In genomic region chr10:112716924-112717348, GRCh38 we compare ENCODE assay signal across 1 cellular context.
TF ChIP-seq lines count a peak whose summit lies in the region.

No MANE protein-coding gene starts in this region.

TF ChIP-seq in HepG2, 621 proteins besides CTCF, POLR2A, EP300 and RAD21 (continued from another document and continues in another):
- peak; percentile 61; the same call in 1 of the 2 replicates for TF ChIP-seq ARID2 (CRISPR knock-in tag; IDR thresholded peaks at IDR 0.05; ENCODE audit: borderline replicate concordance)
- TF ChIP-seq ZNF333 (CRISPR knock-in tag; IDR thresholded peaks at IDR 0.05; ENCODE audit: borderline replicate concordance), result no peak
- no peak for TF ChIP-seq NPAS2 (CRISPR knock-in tag; IDR thresholded peaks at IDR 0.05; ENCODE audit: borderline replicate concordance)
- TF ChIP-seq IRF2 (CRISPR knock-in tag; IDR thresholded peaks at IDR 0.05), result peak; percentile 84
- TF ChIP-seq TMF1 (CRISPR knock-in tag; IDR thresholded peaks at IDR 0.05; ENCODE audit: low read depth), result no peak
- TF ChIP-seq SRY (CRISPR knock-in tag; IDR thresholded peaks at IDR 0.05), result no peak
- TF ChIP-seq KAT7 (CRISPR knock-in tag; IDR thresholded peaks at IDR 0.05; ENCODE audit: borderline replicate concordance), result no peak
- no peak for TF ChIP-seq SRSF9 (IDR thresholded peaks at IDR 0.05; ENCODE audit: borderline replicate concordance, insufficient read depth, low read depth, low read length, poor library complexity, severe bottlenecking)
- TF ChIP-seq RCOR2 (CRISPR knock-in tag; IDR thresholded peaks at IDR 0.05), result peak; percentile 91
- TF ChIP-seq ZBTB2 (CRISPR knock-in tag; IDR thresholded peaks at IDR 0.05; ENCODE audit: low read depth), result no peak; the same call in 1 of the 2 replicates
- TF ChIP-seq SNAPC5 (CRISPR knock-in tag; IDR thresholded peaks at IDR 0.05; ENCODE audit: borderline replicate concordance), result no peak
- TF ChIP-seq ATF5 (CRISPR knock-in tag; IDR thresholded peaks at IDR 0.05; ENCODE audit: low read depth), result no peak
- TF ChIP-seq RFX3 (CRISPR knock-in tag; IDR thresholded peaks at IDR 0.05), result no peak
- no peak for TF ChIP-seq ZSCAN12 (CRISPR knock-in tag; IDR thresholded peaks at IDR 0.05)
- TF ChIP-seq ZNF329 (CRISPR knock-in tag; IDR thresholded peaks at IDR 0.05; ENCODE audit: low read depth), result no peak
- TF ChIP-seq FIP1L1 (IDR thresholded peaks at IDR 0.05; ENCODE audit: borderline replicate concordance, insufficient read depth, low read depth, low read length), result no peak
- TF ChIP-seq ZEB1 (IDR thresholded peaks at IDR 0.05; ENCODE audit: insufficient replicate concordance, low read depth), result no peak
- TF ChIP-seq ZNF350 (CRISPR knock-in tag; IDR thresholded peaks at IDR 0.05; ENCODE audit: borderline replicate concordance, low read depth), result 0 out of 2 replicates have a peak, but pooled peaks have one; percentile 47
- TF ChIP-seq ZNF260 (CRISPR knock-in tag; IDR thresholded peaks at IDR 0.05; ENCODE audit: borderline replicate concordance, low read depth), result no peak
- TF ChIP-seq RFX5 (IDR thresholded peaks at IDR 0.05; ENCODE audit: low read depth, low read length), result peak; percentile 48; the same call in 1 of the 2 replicates
- peak; percentile 76; the same call in 1 of the 2 replicates for TF ChIP-seq HIC2 (CRISPR knock-in tag; IDR thresholded peaks at IDR 0.05; ENCODE audit: low read depth)
- TF ChIP-seq FOXK1 (CRISPR knock-in tag; IDR thresholded peaks at IDR 0.05; ENCODE audit: borderline replicate concordance, low read depth), result peak; percentile 81; the same call in 1 of the 2 replicates
- TF ChIP-seq KMT2B (CRISPR knock-in tag; IDR thresholded peaks at IDR 0.05), result no peak
- no peak for TF ChIP-seq KAT2B (IDR thresholded peaks at IDR 0.05; ENCODE audit: borderline replicate concordance, low read depth, low read length)
- TF ChIP-seq GABPB1 (CRISPR knock-in tag; IDR thresholded peaks at IDR 0.05), result no peak
- 0 out of 2 replicates have a peak, but pooled peaks have one; percentile 46 for TF ChIP-seq MIER2 (CRISPR knock-in tag; IDR thresholded peaks at IDR 0.05)
- no peak for TF ChIP-seq NFYC (CRISPR knock-in tag; IDR thresholded peaks at IDR 0.05)
- TF ChIP-seq ZNF761 (CRISPR knock-in tag; conservative IDR thresholded peaks at IDR 0.05), result no peak
- TF ChIP-seq NRL (CRISPR knock-in tag; IDR thresholded peaks at IDR 0.05; ENCODE audit: borderline replicate concordance), result no peak
- peak; percentile 95 for TF ChIP-seq GATAD2A (CRISPR knock-in tag; IDR thresholded peaks at IDR 0.05)
- no peak for TF ChIP-seq RAD51 (IDR thresholded peaks at IDR 0.05; ENCODE audit: borderline replicate concordance)
- no peak for TF ChIP-seq HES4 (CRISPR knock-in tag; IDR thresholded peaks at IDR 0.05; ENCODE audit: borderline replicate concordance)
- no peak for TF ChIP-seq PRDM10 (CRISPR knock-in tag; IDR thresholded peaks at IDR 0.05; ENCODE audit: low read depth)
- no peak for TF ChIP-seq ZNF460 (CRISPR knock-in tag; IDR thresholded peaks at IDR 0.05; ENCODE audit: borderline replicate concordance)
- no peak for TF ChIP-seq DMAP1 (CRISPR knock-in tag; IDR thresholded peaks at IDR 0.05)
- 0 out of 2 replicates have a peak, but pooled peaks have one; percentile 49 for TF ChIP-seq SMAD3 (CRISPR knock-in tag; IDR thresholded peaks at IDR 0.05)
- no peak for TF ChIP-seq ZBTB37 (CRISPR knock-in tag; IDR thresholded peaks at IDR 0.05)
- TF ChIP-seq NFKBIZ (CRISPR knock-in tag; IDR thresholded peaks at IDR 0.05), result 0 out of 2 replicates have a peak, but pooled peaks have one; percentile 48
- TF ChIP-seq CBX1 (IDR thresholded peaks at IDR 0.05; ENCODE audit: low read depth), result peak; percentile 35
- TF ChIP-seq AKAP8 (CRISPR knock-in tag; IDR thresholded peaks at IDR 0.05), result no peak
- no peak for TF ChIP-seq XBP1 (CRISPR knock-in tag; IDR thresholded peaks at IDR 0.05)
- TF ChIP-seq ZNF546 (CRISPR knock-in tag; conservative IDR thresholded peaks at IDR 0.05), result no peak
- no peak for TF ChIP-seq MTERF4 (CRISPR knock-in tag; IDR thresholded peaks at IDR 0.05)
- no peak for TF ChIP-seq TCF12 (IDR thresholded peaks at IDR 0.05)
- no peak for TF ChIP-seq TCF12 (CRISPR knock-in tag; IDR thresholded peaks at IDR 0.05)
- TF ChIP-seq ESRRA (CRISPR knock-in tag; IDR thresholded peaks at IDR 0.05; ENCODE audit: low read depth), result no peak
- no peak for TF ChIP-seq HNRNPUL1 (IDR thresholded peaks at IDR 0.05; ENCODE audit: low read depth, low read length)
- TF ChIP-seq ZNF180 (CRISPR knock-in tag; IDR thresholded peaks at IDR 0.05; ENCODE audit: borderline replicate concordance, low read depth), result no peak
- peak; percentile 76 for TF ChIP-seq ELF3 (CRISPR knock-in tag; IDR thresholded peaks at IDR 0.05)
- no peak for TF ChIP-seq HNRNPH1 (optimal IDR thresholded peaks at IDR 0.05; ENCODE audit: low read depth, low read length)
- no peak for TF ChIP-seq ARHGAP35 (CRISPR knock-in tag; IDR thresholded peaks at IDR 0.05; ENCODE audit: borderline replicate concordance)
- no peak for TF ChIP-seq DNMT1 (CRISPR knock-in tag; IDR thresholded peaks at IDR 0.05)
- TF ChIP-seq SSRP1 (CRISPR knock-in tag; IDR thresholded peaks at IDR 0.05), result no peak
- TF ChIP-seq RXRB (CRISPR knock-in tag; IDR thresholded peaks at IDR 0.05; ENCODE audit: borderline replicate concordance), result peak; percentile 93
- TF ChIP-seq HMG20B (CRISPR knock-in tag; conservative IDR thresholded peaks at IDR 0.05), result 0 out of 2 replicates have a peak, but pooled peaks have one; percentile 48
- peak in 1 of 2 experiments; percentile 72; a peak in 2 of 4 replicates for TF ChIP-seq ATF4 (CRISPR knock-in tag; IDR thresholded peaks at IDR 0.05)
- no peak for TF ChIP-seq ZNF280D (CRISPR knock-in tag; IDR thresholded peaks at IDR 0.05)
